Comparison of ENCODE assay signal across 8 cellular contexts in genomic region chr12:120538281-120539156, GRCh38. TPM values are rescaled to one million over a fixed set of nuclear protein-coding genes. Genes with fewer than 3 reads are reported as not detected.
DNase-seq lines count a peak whose midpoint lies in the region; ATAC-seq and TF ChIP-seq lines count a peak whose summit lies in the region.

No MANE protein-coding gene starts in this region.

- TF ChIP-seq POLR2A in erythroblast (IDR thresholded peaks at IDR 0.05; ENCODE audit: low read length), result no peak

- H3K9me3 Mint-ChIP-seq in GM23338 (no peaks in the 10 kb centered on the region), nephron (no peaks in the 10 kb centered on the region)

- H2AFZ ChIP-seq in GM23338, result no peak overlapping the region

- H3K27ac ChIP-seq in GM23338 (ENCODE audit: low read depth) (peak overlapping the region; percentile 30; the same call in 1 of the 2 replicates), SJSA1 (peak overlapping the region; percentile 30; the same call in 1 of the 2 replicates)

- no peak overlapping the region; the same call in 2 of the 3 replicates for H3K4me3 Mint-ChIP-seq in GM23338
- peak overlapping the region; percentile 27 to 75 (median 51) for H3K4me3 Mint-ChIP-seq in nephron

- peaks cover 91% of the 10 kb centered on the region for H3K79me2 ChIP-seq in GM23338 (replicated peaks; ENCODE audit: insufficient read depth)

- H3K36me3 ChIP-seq in GM23338 (ENCODE audit: insufficient read depth) (no peaks in the 10 kb centered on the region), SJSA1 (peaks cover 66% of the 10 kb centered on the region)

- peaks cover 5% of the 10 kb centered on the region for H3K27me3 Mint-ChIP-seq in GM23338 (ENCODE audit: insufficient read depth, low read depth, poor library complexity)
- H3K27me3 Mint-ChIP-seq in nephron (ENCODE audit: low read depth), result no peaks in the 10 kb centered on the region

- H3K4me3 ChIP-seq in GM23338 (peak overlapping the region; percentile 10), SJSA1 (no peak overlapping the region)

- DNase-seq in GM23338 (ENCODE audit: low spot score) (no peak), SJSA1 (ENCODE audit: low read depth in 1 of 2, low spot score in 2 of 2) (peak; percentile 34 to 46), erythroblast (lab: John Stamatoyannopoulos, UW) (peak; percentile 17 to 54), superior temporal gyrus (ENCODE audit: extremely low spot score) (no peak), NCI-H69 (lab: John Stamatoyannopoulos, UW) (no peak), GM19240 (ENCODE audit: insufficient read length, low spot score) (no peak)

- peaks cover 24% of the 10 kb centered on the region for H3K36me3 Mint-ChIP-seq in GM23338 (ENCODE audit: low read depth)
- peaks cover 37% of the 10 kb centered on the region for H3K36me3 Mint-ChIP-seq in nephron (ENCODE audit: low read depth)

- H3K27me3 ChIP-seq in GM23338 (ENCODE audit: insufficient read depth), result no peaks in the 10 kb centered on the region
- no peaks in the 10 kb centered on the region for H3K27me3 ChIP-seq in SJSA1 (replicated peaks)

- H3F3A ChIP-seq in GM23338 (replicated peaks; ENCODE audit: low read depth), result peaks cover 2% of the 10 kb centered on the region; the same call in 1 of the 2 replicates

- H3K4me1 Mint-ChIP-seq in GM23338 (peaks cover 27% of the 10 kb centered on the region), nephron (peaks cover 44% of the 10 kb centered on the region)

- peaks cover 73% of the 10 kb centered on the region for H4K20me1 ChIP-seq in GM23338 (replicated peaks; ENCODE audit: insufficient read depth)

- no peak overlapping the region; the same call in 1 of the 2 replicates for H3K27ac Mint-ChIP-seq in GM23338
- H3K27ac Mint-ChIP-seq in nephron, result peak overlapping the region; percentile 67 to 91 (median 70)

- no peaks in the 10 kb centered on the region for H3K9me2 ChIP-seq in GM23338 (ENCODE audit: insufficient read depth)

- no peak for ATAC-seq in GM23338
- no peak for ATAC-seq in HG02763 (IDR thresholded peaks at IDR 0.05; ENCODE audit: unreplicated experiment)

- H3K4me2 ChIP-seq in GM23338, result peak overlapping the region; percentile 85; the same call in 1 of the 2 replicates

- H3K9me3 ChIP-seq in SJSA1 (replicated peaks), result no peaks in the 10 kb centered on the region

- TF ChIP-seq CTCF in GM23338 (conservative IDR thresholded peaks at IDR 0.05; ENCODE audit: low read depth in 2 of 2), result no peak
- TF ChIP-seq CTCF in nephron (IDR thresholded peaks at IDR 0.05; ENCODE audit: unreplicated experiment in 3 of 3), result no peak

- H3K4me1 ChIP-seq in GM23338 (ENCODE audit: insufficient read depth) (peaks cover 37% of the 10 kb centered on the region), SJSA1 (replicated peaks) (peaks cover 38% of the 10 kb centered on the region)

TF ChIP-seq in GM23338, 12 proteins besides CTCF, POLR2A, EP300 and RAD21 (continues in another document):
- TF ChIP-seq STAT1 (IDR thresholded peaks at IDR 0.05; ENCODE audit: unreplicated experiment), result no peak
- TF ChIP-seq ZNF114 (CRISPR knock-in tag; IDR thresholded peaks at IDR 0.05), result no peak
- no peak for TF ChIP-seq JUNB (IDR thresholded peaks at IDR 0.05; ENCODE audit: unreplicated experiment)
- no peak for TF ChIP-seq CREB1 (CRISPR knock-in tag; IDR thresholded peaks at IDR 0.05; ENCODE audit: low read depth)
- no peak for TF ChIP-seq ETS1 (IDR thresholded peaks at IDR 0.05)
- no peak for TF ChIP-seq ZNF462 (CRISPR knock-in tag; IDR thresholded peaks at IDR 0.05)
- no peak for TF ChIP-seq ZNF331 (CRISPR knock-in tag; IDR thresholded peaks at IDR 0.05; ENCODE audit: low read depth)
- TF ChIP-seq EZH2 (IDR thresholded peaks at IDR 0.05; ENCODE audit: low read depth, unreplicated experiment), result no peak
- no peak for TF ChIP-seq POLR2AphosphoS5 (IDR thresholded peaks at IDR 0.05; ENCODE audit: low read depth)
- TF ChIP-seq EZH2phosphoT487 (IDR thresholded peaks at IDR 0.05; ENCODE audit: unreplicated experiment), result no peak
- TF ChIP-seq NANOG (IDR thresholded peaks at IDR 0.05; ENCODE audit: borderline replicate concordance), result no peak

RNA-seq across cellular contexts. Expression of gene RNF10, which starts 4.4 kb away (rescaled TPM):
- total RNA-seq in GM23338 (2014; rRNA removed; shearing (Covaris generic)), result 90.4 and 113 TPM in 2 replicates
- polyA plus RNA-seq in GM23338 (2016; fragmentation: Nextera tagmentation; extraction: Ambion mirVana), result 149 and 154 TPM in 2 replicates
- total RNA-seq in SJSA1 (2014; rRNA removed; shearing (Covaris generic)), result 45.3 and 54.7 TPM in 2 replicates

RNA-seq across cellular contexts. Expression of gene COQ5, which starts 9.6 kb away (rescaled TPM):
- 32.5 and 32.6 TPM in 2 replicates for total RNA-seq in GM23338 (2014; rRNA removed; shearing (Covaris generic))
- polyA plus RNA-seq in GM23338 (2016; fragmentation: Nextera tagmentation; extraction: Ambion mirVana), result 30.7 and 32.4 TPM in 2 replicates
- total RNA-seq in SJSA1 (2014; rRNA removed; shearing (Covaris generic)), result 42.3 and 47.8 TPM in 2 replicates

RNA-seq across cellular contexts. Expression of gene DYNLL1, which starts 42.6 kb away (rescaled TPM):
- 310 and 313 TPM in 2 replicates for total RNA-seq in GM23338 (2014; rRNA removed; shearing (Covaris generic))
- 833 and 868 TPM in 2 replicates for polyA plus RNA-seq in GM23338 (2016; fragmentation: Nextera tagmentation; extraction: Ambion mirVana)
- total RNA-seq in SJSA1 (2014; rRNA removed; shearing (Covaris generic)), result 251 and 497 TPM in 2 replicates

RNA-seq across cellular contexts. Expression of gene POP5, which starts 42.7 kb away (rescaled TPM):
- 52.4 and 55.6 TPM in 2 replicates for total RNA-seq in GM23338 (2014; rRNA removed; shearing (Covaris generic))
- polyA plus RNA-seq in GM23338 (2016; fragmentation: Nextera tagmentation; extraction: Ambion mirVana), result 131 and 140 TPM in 2 replicates
- total RNA-seq in SJSA1 (2014; rRNA removed; shearing (Covaris generic)), result 44.8 and 49.7 TPM in 2 replicates

Comparison
In these comparisons a context has a peak if more than half of its experiments do, and no peak if none do; other contexts are left out.
1. DNase-seq: peak in SJSA1 (2 of 2) and erythroblast (2 of 2); none in GM23338 (single experiment), superior temporal gyrus (single experiment), NCI-H69 (single experiment) and GM19240 (single experiment).